Comparison of ENCODE assay signal across 1 cellular context in the genomic region with DNA sequence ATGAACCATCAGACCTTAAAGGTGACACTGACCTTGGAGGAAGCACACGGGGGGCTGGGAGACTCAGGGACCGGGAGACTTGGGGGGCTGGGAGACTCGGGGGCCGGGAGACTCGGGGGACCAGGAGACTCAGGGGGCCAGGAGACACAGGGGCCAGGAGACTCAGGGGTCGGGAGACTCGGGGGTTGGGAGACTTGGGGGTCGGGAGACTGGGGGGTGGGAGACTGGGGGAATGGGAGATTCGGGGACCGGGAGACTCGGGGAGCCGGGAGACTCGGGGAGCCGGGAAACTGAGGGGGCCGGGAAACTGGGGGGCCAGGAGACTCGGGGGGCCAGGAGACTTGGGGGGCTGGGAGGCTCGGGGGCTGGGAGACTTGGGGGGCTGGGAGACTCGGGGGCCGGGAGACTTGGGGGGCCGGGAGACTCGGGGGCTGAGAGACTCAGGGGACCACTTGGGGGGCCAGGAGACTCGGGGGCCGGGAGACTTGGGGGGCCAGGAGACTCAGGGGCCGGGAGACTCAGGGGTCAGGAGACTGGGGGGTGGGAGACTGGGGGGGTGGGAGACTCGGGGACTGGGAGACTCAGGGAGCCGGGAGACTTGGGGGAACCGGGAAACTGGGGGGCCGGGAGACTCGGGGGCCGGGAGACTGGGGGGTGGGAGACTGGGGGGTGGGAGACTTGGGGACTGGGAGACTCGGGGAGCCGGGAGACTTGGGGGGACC.
TF ChIP-seq lines count a peak whose summit lies in the region.

No MANE protein-coding gene starts in this region.

TF ChIP-seq in SK-N-SH, 30 proteins besides CTCF, POLR2A, EP300 and RAD21 (continued from another document):
- TF ChIP-seq, protein P1, sequence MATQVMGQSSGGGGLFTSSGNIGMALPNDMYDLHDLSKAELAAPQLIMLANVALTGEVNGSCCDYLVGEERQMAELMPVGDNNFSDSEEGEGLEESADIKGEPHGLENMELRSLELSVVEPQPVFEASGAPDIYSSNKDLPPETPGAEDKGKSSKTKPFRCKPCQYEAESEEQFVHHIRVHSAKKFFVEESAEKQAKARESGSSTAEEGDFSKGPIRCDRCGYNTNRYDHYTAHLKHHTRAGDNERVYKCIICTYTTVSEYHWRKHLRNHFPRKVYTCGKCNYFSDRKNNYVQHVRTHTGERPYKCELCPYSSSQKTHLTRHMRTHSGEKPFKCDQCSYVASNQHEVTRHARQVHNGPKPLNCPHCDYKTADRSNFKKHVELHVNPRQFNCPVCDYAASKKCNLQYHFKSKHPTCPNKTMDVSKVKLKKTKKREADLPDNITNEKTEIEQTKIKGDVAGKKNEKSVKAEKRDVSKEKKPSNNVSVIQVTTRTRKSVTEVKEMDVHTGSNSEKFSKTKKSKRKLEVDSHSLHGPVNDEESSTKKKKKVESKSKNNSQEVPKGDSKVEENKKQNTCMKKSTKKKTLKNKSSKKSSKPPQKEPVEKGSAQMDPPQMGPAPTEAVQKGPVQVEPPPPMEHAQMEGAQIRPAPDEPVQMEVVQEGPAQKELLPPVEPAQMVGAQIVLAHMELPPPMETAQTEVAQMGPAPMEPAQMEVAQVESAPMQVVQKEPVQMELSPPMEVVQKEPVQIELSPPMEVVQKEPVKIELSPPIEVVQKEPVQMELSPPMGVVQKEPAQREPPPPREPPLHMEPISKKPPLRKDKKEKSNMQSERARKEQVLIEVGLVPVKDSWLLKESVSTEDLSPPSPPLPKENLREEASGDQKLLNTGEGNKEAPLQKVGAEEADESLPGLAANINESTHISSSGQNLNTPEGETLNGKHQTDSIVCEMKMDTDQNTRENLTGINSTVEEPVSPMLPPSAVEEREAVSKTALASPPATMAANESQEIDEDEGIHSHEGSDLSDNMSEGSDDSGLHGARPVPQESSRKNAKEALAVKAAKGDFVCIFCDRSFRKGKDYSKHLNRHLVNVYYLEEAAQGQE (IDR thresholded peaks at IDR 0.05; ENCODE audit: low read depth, low read length), result no peak
- TF ChIP-seq TEAD4 (IDR thresholded peaks at IDR 0.05; ENCODE audit: borderline replicate concordance, insufficient read depth), result no peak
- TF ChIP-seq, protein P2, sequence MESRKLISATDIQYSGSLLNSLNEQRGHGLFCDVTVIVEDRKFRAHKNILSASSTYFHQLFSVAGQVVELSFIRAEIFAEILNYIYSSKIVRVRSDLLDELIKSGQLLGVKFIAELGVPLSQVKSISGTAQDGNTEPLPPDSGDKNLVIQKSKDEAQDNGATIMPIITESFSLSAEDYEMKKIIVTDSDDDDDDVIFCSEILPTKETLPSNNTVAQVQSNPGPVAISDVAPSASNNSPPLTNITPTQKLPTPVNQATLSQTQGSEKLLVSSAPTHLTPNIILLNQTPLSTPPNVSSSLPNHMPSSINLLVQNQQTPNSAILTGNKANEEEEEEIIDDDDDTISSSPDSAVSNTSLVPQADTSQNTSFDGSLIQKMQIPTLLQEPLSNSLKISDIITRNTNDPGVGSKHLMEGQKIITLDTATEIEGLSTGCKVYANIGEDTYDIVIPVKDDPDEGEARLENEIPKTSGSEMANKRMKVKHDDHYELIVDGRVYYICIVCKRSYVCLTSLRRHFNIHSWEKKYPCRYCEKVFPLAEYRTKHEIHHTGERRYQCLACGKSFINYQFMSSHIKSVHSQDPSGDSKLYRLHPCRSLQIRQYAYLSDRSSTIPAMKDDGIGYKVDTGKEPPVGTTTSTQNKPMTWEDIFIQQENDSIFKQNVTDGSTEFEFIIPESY (IDR thresholded peaks at IDR 0.05; ENCODE audit: borderline replicate concordance, low read depth), result no peak
- no peak for TF ChIP-seq SIN3A (IDR thresholded peaks at IDR 0.05; ENCODE audit: borderline replicate concordance, low read depth, low read length)
